Comparison of ENCODE assay signal across 22 cellular contexts in genomic region chr12:125090437-125090836, GRCh38. TPM values are rescaled to one million over a fixed set of nuclear protein-coding genes. Genes with fewer than 3 reads are reported as not detected.
DNase-seq lines count a peak whose midpoint lies in the region; ATAC-seq, FAIRE-seq and TF ChIP-seq lines count a peak whose summit lies in the region.
"Had no signal": no experiment of that assay in that cellular context is flagged by ENCODE, and none has a peak within 500 bp of the region (broad histone marks: within the 10 kb centered on the region; RNA-seq: fewer than 3 reads in every experiment).

No MANE protein-coding gene starts in this region.

- POLR2A ChIA-PET in HEK293 (lab: Yijun Ruan, JAX) (no interaction called here), IMR-90 (lab: Charles Lee; ENCODE audit: unreplicated experiment) (no interaction called here), PC-3 (lab: Charles Lee; ENCODE audit: unreplicated experiment) (no interaction called here), K562 (lab: Yijun Ruan, JAX) (no interaction called here)

- H4K91ac ChIP-seq in IMR-90 (ENCODE audit: insufficient read depth, low read depth, low read length): no peak overlapping the region

- no peaks in the 10 kb centered on the region for H3K27me3 ChIP-seq in IMR-90 (ENCODE audit: control insufficient read depth, insufficient read depth, low read length)
- no peaks in the 10 kb centered on the region for H3K27me3 ChIP-seq in PC-3 (ENCODE audit: low read length)
- H3K27me3 ChIP-seq in K562 (ENCODE audit: control insufficient read depth in 2 of 2, insufficient read depth in 2 of 2, low read length in 2 of 2): no peaks in the 10 kb centered on the region
- H3K27me3 ChIP-seq in foreskin keratinocyte: no peaks in the 10 kb centered on the region
- H3K27me3 ChIP-seq: BE2C, BLaER1 had no signal

- TF ChIP-seq POLR2A in IMR-90 (IDR thresholded peaks at IDR 0.05; ENCODE audit: low read depth, low read length) (no peak), K562 (conservative IDR thresholded peaks at IDR 0.05) (no peak)

- peaks cover 0 to 4% of the 10 kb centered on the region in 2 experiments; a peak in 2 of 4 replicates for H3K79me1 ChIP-seq in IMR-90 (ENCODE audit: low read depth in 1 of 2, low read length in 2 of 2)

- TF ChIP-seq RAD21 in IMR-90 (IDR thresholded peaks at IDR 0.05; ENCODE audit: low read length): no peak
- TF ChIP-seq RAD21 in K562 (CRISPR knock-in tag; conservative IDR thresholded peaks at IDR 0.05 in 1 of 2, IDR thresholded peaks at IDR 0.05 in 1 of 2): no peak

- H2BK20ac ChIP-seq in IMR-90 (ENCODE audit: low read depth, low read length): no peak overlapping the region

- H2AK5ac ChIP-seq in IMR-90 (ENCODE audit: low read depth, low read length): no peak overlapping the region

- no peak overlapping the region for H3K4ac ChIP-seq in IMR-90 (ENCODE audit: low read depth, low read length)

- no peak overlapping the region for H3K56ac ChIP-seq in IMR-90 (ENCODE audit: extremely low read depth, insufficient read depth, low read length)

- H2BK5ac ChIP-seq in IMR-90 (ENCODE audit: low read depth, low read length, poor library complexity, severe bottlenecking): peak overlapping the region; percentile 15

- no peak overlapping the region for H4K5ac ChIP-seq in IMR-90 (ENCODE audit: low read depth, low read length)

- TF ChIP-seq EP300 in K562 (IDR thresholded peaks at IDR 0.05; ENCODE audit: low read length): no peak

- H3K9me3 ChIP-seq in HEK293 (ENCODE audit: control insufficient read depth, insufficient read depth, low read depth, low read length): no peaks in the 10 kb centered on the region
- H3K9me3 ChIP-seq in IMR-90 (ENCODE audit: control insufficient read depth, insufficient read depth, low read length): no peaks in the 10 kb centered on the region
- H3K9me3 ChIP-seq in PC-3 (ENCODE audit: low read length): no peaks in the 10 kb centered on the region
- H3K9me3 ChIP-seq in K562 (replicated peaks; ENCODE audit: control insufficient read depth, insufficient read depth, low read depth, low read length): no peaks in the 10 kb centered on the region
- H3K9me3 ChIP-seq: BE2C, BLaER1 had no signal

- intact Hi-C loops in IMR-90 (cut with micrococcal nuclease) (no loop called here), PC-3 (cut with micrococcal nuclease) (no loop called here), K562 (cut with micrococcal nuclease) (no loop called here)

- H4K8ac ChIP-seq in IMR-90 (ENCODE audit: low read depth in 2 of 2, low read length in 2 of 2): no peak overlapping the region

- H3K9ac ChIP-seq in IMR-90 (ENCODE audit: low read depth, low read length): no peak overlapping the region
- no peak overlapping the region for H3K9ac ChIP-seq in PC-3 (ENCODE audit: low read length)
- no peak overlapping the region for H3K9ac ChIP-seq in K562 (ENCODE audit: insufficient read depth in 1 of 2, low read depth in 2 of 2, low read length in 2 of 2)
- H3K9ac ChIP-seq: BLaER1 had no signal

- H2AK9ac ChIP-seq in IMR-90 (replicated peaks; ENCODE audit: low read depth, low read length, poor library complexity): no peak overlapping the region

- DNase-seq in IMR-90 (no peak), PC-3 (no peak), K562 (ENCODE audit: extremely low read depth in 1 of 4, low spot score in 3 of 4) (no peak), GF-D8 (lab: John Stamatoyannopoulos, UW) (no peak), nucleus accumbens (lab: John Stamatoyannopoulos, UW) (no peak), DMS153 (lab: John Stamatoyannopoulos, UW) (no peak), foreskin keratinocyte (no peak)
- DNase-seq: 8988T; ACHN; BE2C; C1 segment of cervical spinal cord; CD4-positive, alpha-beta memory T cell; CD4-positive, CD25-positive, alpha-beta regulatory T cell; CD8-positive, alpha-beta memory T cell; COR-L47; DMS 273 treated with DMSO at 0.1 percent for 48 hours had no signal

- H3K14ac ChIP-seq in IMR-90 (replicated peaks; ENCODE audit: low read depth, low read length): no peak overlapping the region

- H3K23ac ChIP-seq in IMR-90 (ENCODE audit: low read depth, low read length): no peak overlapping the region

- H2AFZ ChIP-seq in IMR-90 (replicated peaks; ENCODE audit: low read length, poor library complexity) (no peak overlapping the region), PC-3 (ENCODE audit: low read length) (no peak overlapping the region), K562 (ENCODE audit: low read depth, low read length) (no peak overlapping the region)

- in situ Hi-C loops in IMR-90 (cut with MboI; ENCODE audit: low sequenced_read_pairs): no loop called here
- in situ Hi-C loops in K562 (cut with MboI): no loop called here

- H2BK15ac ChIP-seq in IMR-90 (ENCODE audit: low read depth, low read length): no peak overlapping the region

- TF ChIP-seq CTCF in HEK293 (tag by site-specific recombination; IDR thresholded peaks at IDR 0.05) (no peak), IMR-90 (conservative IDR thresholded peaks at IDR 0.05; ENCODE audit: low read depth, low read length) (no peak), PC-3 (conservative IDR thresholded peaks at IDR 0.05; ENCODE audit: low read depth, low read length) (no peak), K562 (IDR thresholded peaks at IDR 0.05 in 2 of 3, conservative IDR thresholded peaks at IDR 0.05 in 1 of 3; ENCODE audit: insufficient read depth in 2 of 3, low read depth in 1 of 3, low read length in 3 of 3) (no peak), foreskin keratinocyte (conservative IDR thresholded peaks at IDR 0.05) (no peak)

- no peak overlapping the region for H3K18ac ChIP-seq in IMR-90 (ENCODE audit: low read depth, low read length)

- BruUV-seq in IMR-90 (replicated peaks; lab: Mats Ljungman, UMichigan) (no TSS peak), PC-3 (replicated peaks; lab: Mats Ljungman, UMichigan) (TSS peak; percentile 10), K562 (replicated peaks; lab: Mats Ljungman, UMichigan) (no TSS peak)

- H3K27ac ChIP-seq in HEK293 (ENCODE audit: extremely low read depth, low read depth, low read length): no peak overlapping the region
- H3K27ac ChIP-seq in IMR-90 (ENCODE audit: insufficient read depth, low read length): no peak overlapping the region
- no peak overlapping the region for H3K27ac ChIP-seq in PC-3 (ENCODE audit: low read length)
- H3K27ac ChIP-seq in K562 (ENCODE audit: extremely low read depth, low read depth, low read length): no peak overlapping the region
- H3K27ac ChIP-seq in foreskin keratinocyte: no peak overlapping the region
- H3K27ac ChIP-seq: BLaER1 had no signal

- ATAC-seq in IMR-90 (ENCODE audit: low read depth): no peak
- ATAC-seq in PC-3: no peak
- no peak for ATAC-seq in K562
- no peak for ATAC-seq in foreskin keratinocyte

- no peak overlapping the region for H2BK120ac ChIP-seq in IMR-90 (ENCODE audit: low read depth, low read length)

- H3K9me1 ChIP-seq in IMR-90 (ENCODE audit: insufficient read depth, low read length) (0 out of 2 replicates have a peak, but pooled peaks cover 7% of the 10 kb centered on the region), K562 (ENCODE audit: control insufficient read depth, insufficient read depth, low read length) (no peaks in the 10 kb centered on the region)

- no peak for FAIRE-seq in K562 (lab: Jason Lieb, UNC)
- FAIRE-seq: A204.1, G401.6, GM12891, GM19239 had no signal

- H3K4me2 ChIP-seq in IMR-90 (ENCODE audit: low read depth, low read length): no peak overlapping the region
- no peak overlapping the region for H3K4me2 ChIP-seq in PC-3 (ENCODE audit: low read length)
- no peak overlapping the region for H3K4me2 ChIP-seq in K562 (ENCODE audit: insufficient read depth, low read length)
- H3K4me2 ChIP-seq: BLaER1 had no signal

- H3K4me1 ChIP-seq in HEK293 (ENCODE audit: control insufficient read depth, insufficient read depth, low read length): no peaks in the 10 kb centered on the region
- H3K4me1 ChIP-seq in IMR-90 (ENCODE audit: control insufficient read depth, insufficient read depth, low read length): peaks cover 9% of the 10 kb centered on the region
- peaks cover 15% of the 10 kb centered on the region for H3K4me1 ChIP-seq in PC-3 (ENCODE audit: insufficient read depth, low read length)
- peaks cover 3 to 22% of the 10 kb centered on the region in 2 experiments; a peak in 4 of 5 replicates for H3K4me1 ChIP-seq in K562 (replicated peaks in 1 of 2; ENCODE audit: control insufficient read depth in 2 of 2, insufficient read depth in 2 of 2, low read length in 2 of 2)
- peaks cover 4% of the 10 kb centered on the region for H3K4me1 ChIP-seq in foreskin keratinocyte
- H3K4me1 ChIP-seq: BE2C had no signal

- WGBS in IMR-90 (ENCODE audit: extremely low coverage in 2 of 2, insufficient read length in 1 of 2), 2 experiments: 100% methylated on average over 1 to 2 of the region's 3 CpGs
- 20% methylated on average over 3 of the region's 3 CpGs for WGBS in K562 (ENCODE audit: insufficient coverage, low coverage, missing lambda C conversion rate)

- H3K79me2 ChIP-seq in PC-3 (ENCODE audit: low read length) (no peaks in the 10 kb centered on the region), K562 (ENCODE audit: control insufficient read depth, insufficient read depth, low read length) (no peaks in the 10 kb centered on the region)

- H3K36me3 ChIP-seq in HEK293 (ENCODE audit: control insufficient read depth in 2 of 2, insufficient read depth in 1 of 2, low read length in 2 of 2) (peaks cover 6 to 92% of the 10 kb centered on the region in 2 experiments; a peak in 2 of 3 replicates), IMR-90 (ENCODE audit: control insufficient read depth, insufficient read depth, low read length) (peaks cover 36% of the 10 kb centered on the region), PC-3 (ENCODE audit: low read depth, low read length) (peaks cover 54% of the 10 kb centered on the region), K562 (ENCODE audit: control insufficient read depth, insufficient read depth, low read length) (peaks cover 18% of the 10 kb centered on the region; the same call in 2 of the 3 replicates)

- H3K9me2 ChIP-seq in PC-3 (replicated peaks; ENCODE audit: low read length): no peaks in the 10 kb centered on the region

- H3K4me3 ChIP-seq in HEK293 (ENCODE audit: low read depth, low read length): no peak overlapping the region
- H3K4me3 ChIP-seq in IMR-90 (ENCODE audit: insufficient read depth, low read depth, low read length): no peak overlapping the region
- no peak overlapping the region for H3K4me3 ChIP-seq in PC-3 (ENCODE audit: low read length)
- H3K4me3 ChIP-seq in K562: no peak overlapping the region
- H3K4me3 ChIP-seq: BLaER1 had no signal

- dilution Hi-C loops in IMR-90 (cut with HindIII; ENCODE audit: low sequenced_read_pairs, unreplicated experiment): no loop called here

- no peaks in the 10 kb centered on the region for H3F3A ChIP-seq in PC-3 (ENCODE audit: low read length, unreplicated experiment)

- H4K20me1 ChIP-seq in IMR-90 (ENCODE audit: insufficient read depth, low read length) (peaks cover 3% of the 10 kb centered on the region; the same call in 1 of the 2 replicates), PC-3 (ENCODE audit: low read length) (no peaks in the 10 kb centered on the region), K562 (replicated peaks; ENCODE audit: control insufficient read depth, insufficient read depth, low read length) (no peaks in the 10 kb centered on the region)
- H4K20me1 ChIP-seq: BLaER1 had no signal

- CTCF ChIA-PET in HEK293 (lab: Yijun Ruan, JAX) (no interaction called here), IMR-90 (lab: Yijun Ruan, JAX) (interaction anchor here (0.5 kb wide), 1 partner anchor 26 kb away, joined by 3 read pairs; no protein-coding TSS in a partner anchor), PC-3 (lab: Charles Lee) (no interaction called here), K562 (lab: Yijun Ruan, JAX; ENCODE audit: low intra/inter-chr PET ratio) (no interaction called here)

RNA-seq across cellular contexts. Expression of gene AACS, which starts 25.2 kb away (rescaled TPM):
- total RNA-seq in IMR-90 (2012; rRNA removed) (21.1 and 22.0 TPM in 2 replicates), PC-3 (2014; rRNA removed) (31.9 and 37.6 TPM in 2 replicates), K562 (2014; rRNA removed) (5.9 and 8.0 TPM in 2 replicates), K562 (2014; rRNA removed; fragmentation: Illumina TruSeq; extraction: Trizol) (4.3 and 5.5 TPM in 2 replicates), K562 (2015; rRNA removed; fragmentation: Illumina TruSeq; extraction: Trizol) (4.9 and 6.0 TPM in 2 replicates), K562 (2021) (13.0 and 13.5 TPM in 2 replicates), foreskin keratinocyte (43.1 and 52.3 TPM in 2 replicates)
- polyA plus RNA-seq in IMR-90 (2012; rRNA removed) (24.0 and 24.9 TPM in 2 replicates), K562 (2011; rRNA removed) (5.5 and 6.3 TPM in 2 replicates), K562 (2014; fragmentation: Illumina TruSeq; extraction: Trizol) (6.2 and 7.5 TPM in 2 replicates), K562 (2014; fragmentation: Nextera tagmentation; extraction: Ambion mirVana) (1 to 10 TPM; 2.4 TPM), K562 (2014; rRNA removed) (6.7 and 8.0 TPM in 2 replicates), foreskin keratinocyte (35.6 and 40.5 TPM in 2 replicates)
- polyA plus RNA-seq in IMR-90 (2012; cell fraction: cytosol; rRNA removed): 19.0 and 22.8 TPM in 2 replicates
- 44.6 and 53.6 TPM in 2 replicates for polyA plus RNA-seq in IMR-90 (2012; cell fraction: nucleus; rRNA removed; ENCODE audit: low replicate concordance)
- 70.2 and 94.5 TPM in 2 replicates for total RNA-seq in K562 (2011; cell fraction: chromatin; rRNA removed; ENCODE audit: low replicate concordance)
- total RNA-seq in K562 (2011; cell fraction: nucleolus; rRNA removed): 32.8 and 38.7 TPM in 2 replicates
- total RNA-seq in K562 (2011; cell fraction: nucleoplasm; rRNA removed): 53.8 and 66.5 TPM in 2 replicates
- polyA plus RNA-seq in K562 (2011; cell fraction: cytosol; rRNA removed): 4.7 and 6.1 TPM in 2 replicates
- polyA plus RNA-seq in K562 (2011; cell fraction: nucleus; rRNA removed): 13.1 and 25.4 TPM in 2 replicates
- polyA plus RNA-seq in K562 (2012): 8.4 and 12.8 TPM in 2 replicates
- polyA minus RNA-seq in K562 (2011; rRNA and poly(A)+ RNA removed): 9.2 and 16.2 TPM in 2 replicates
- polyA minus RNA-seq in K562 (2011; cell fraction: cytosol; rRNA and poly(A)+ RNA removed): 4.3 and 8.6 TPM in 2 replicates
- 10.0 and 10.8 TPM in 2 replicates for polyA minus RNA-seq in K562 (2011; cell fraction: nucleus; rRNA and poly(A)+ RNA removed)

Comparison
In these comparisons a context has a peak if more than half of its experiments do, and no peak if none do; other contexts are left out.
1. Of the 44 proteins assayed by ChIP-seq in both K562 and HEK293: peak only in K562: none; only in HEK293: ZBTB17; in both: none; in neither: 43.